In the genomic region with DNA sequence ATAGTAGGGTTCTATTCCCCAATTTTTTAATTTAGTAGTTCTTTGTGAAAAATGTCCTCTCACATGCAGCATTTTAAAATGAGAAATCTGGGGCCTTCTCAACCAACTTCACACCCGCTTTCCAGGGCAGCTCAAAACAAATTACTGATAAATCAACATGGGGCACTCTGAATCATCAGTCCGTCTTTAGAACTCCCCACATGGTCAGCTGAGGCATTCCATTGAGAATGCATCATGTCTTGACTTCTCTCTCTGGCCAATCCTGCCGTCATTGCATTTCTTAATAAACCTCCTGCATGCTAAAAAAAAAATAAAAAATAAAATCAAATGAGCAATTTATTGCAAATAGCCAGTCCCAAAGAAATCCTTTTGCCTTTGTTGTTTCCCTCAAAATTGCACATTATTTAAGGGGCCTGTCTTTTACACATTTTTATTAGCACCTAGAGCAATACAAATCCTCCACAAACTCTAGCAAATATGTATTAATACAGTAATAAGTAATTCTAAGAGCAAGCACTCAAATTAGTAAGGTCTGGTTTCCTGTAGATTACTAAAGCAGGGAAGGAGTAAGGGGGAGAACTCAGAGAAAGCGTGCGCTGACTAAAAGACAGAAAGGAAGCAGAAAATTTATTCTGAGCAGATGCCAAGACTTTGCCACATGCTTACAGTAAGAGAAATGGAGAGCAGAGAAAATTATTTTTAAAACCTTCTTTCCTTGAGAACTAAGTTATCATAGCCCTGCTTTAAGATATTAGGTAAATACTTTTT, we compare ENCODE assay signal across 7 cellular contexts.
DNase-seq lines count a peak whose midpoint lies in the region; ATAC-seq and TF ChIP-seq lines count a peak whose summit lies in the region.

No MANE protein-coding gene starts in this region.

- H3K9ac ChIP-seq in subcutaneous abdominal adipose tissue (ENCODE audit: low read length in 5 of 5): peak overlapping the region in 1 of 5 donors; percentile 30

- DNase-seq in SJSA1 (ENCODE audit: low read depth in 1 of 2, low spot score in 2 of 2): peak; percentile 64
- DNase-seq in foreskin fibroblast: peak; percentile 91 to 94
- DNase-seq in NCI-H526 treated with DMSO at 0.1 percent for 48 hours (lab: John Stamatoyannopoulos, UW): no peak
- no peak for DNase-seq in activated CD4-positive, alpha-beta T cell treated with anti-CD3 and anti-CD28 coated beads, Interleukin-2, amount 50 U/mL, for 48 hours

- peak overlapping the region; percentile 66 for H3K27ac ChIP-seq in SJSA1
- peak overlapping the region; percentile 55 for H3K27ac ChIP-seq in subcutaneous abdominal adipose tissue (ENCODE audit: low read depth, low read length)

- H3K4me3 ChIP-seq in SJSA1 (no peak overlapping the region), foreskin fibroblast (ENCODE audit: low read depth in 1 of 2, low read length in 2 of 2) (peak overlapping the region in 1 of 2 donors; percentile 21), subcutaneous abdominal adipose tissue (ENCODE audit: low read depth in 1 of 5, low read length in 5 of 5) (no peak overlapping the region)

- no peaks in the 10 kb centered on the region for H3K36me3 ChIP-seq in SJSA1
- no peaks in the 10 kb centered on the region for H3K36me3 ChIP-seq in subcutaneous abdominal adipose tissue (ENCODE audit: control insufficient read depth in 5 of 5, insufficient read depth in 5 of 5, low read length in 5 of 5)

- H3K27me3 ChIP-seq in SJSA1 (replicated peaks) (no peaks in the 10 kb centered on the region), subcutaneous abdominal adipose tissue (ENCODE audit: control insufficient read depth in 5 of 5, insufficient read depth in 4 of 5, low read length in 5 of 5) (peaks cover 0 to 6% (median 0%) of the 10 kb centered on the region in 5 donors)

- peak; percentile 33 for ATAC-seq in GM18858 (IDR thresholded peaks at IDR 0.05; ENCODE audit: unreplicated experiment)
- ATAC-seq in HG02588 (IDR thresholded peaks at IDR 0.05; ENCODE audit: unreplicated experiment): peak; percentile 39

- no peak for TF ChIP-seq CTCF in foreskin fibroblast (IDR thresholded peaks at IDR 0.05; ENCODE audit: low read depth, low read length)

- H3K4me1 ChIP-seq in SJSA1 (replicated peaks) (peaks cover 17% of the 10 kb centered on the region), subcutaneous abdominal adipose tissue (ENCODE audit: control insufficient read depth in 5 of 5, insufficient read depth in 5 of 5, low read length in 5 of 5) (peaks cover 2 to 29% (median 21%) of the 10 kb centered on the region in 5 donors)

- H3K9me3 ChIP-seq in SJSA1 (replicated peaks): no peaks in the 10 kb centered on the region
- H3K9me3 ChIP-seq in subcutaneous abdominal adipose tissue (ENCODE audit: control insufficient read depth in 5 of 5, low read length in 5 of 5): no peaks in the 10 kb centered on the region

Comparison
In these comparisons a context has a peak if more than half of its experiments do, and no peak if none do; other contexts are left out.
1. DNase-seq: peak in SJSA1 (2 of 2) and foreskin fibroblast (2 of 2); none in NCI-H526 treated with DMSO at 0.1 percent for 48 hours (single experiment) and activated CD4-positive, alpha-beta T cell treated with anti-CD3 and anti-CD28 coated beads, Interleukin-2, amount 50 U/mL, for 48 hours (0 of 2).